11 cellular contexts compared by ENCODE assay signal in the genomic region with DNA sequence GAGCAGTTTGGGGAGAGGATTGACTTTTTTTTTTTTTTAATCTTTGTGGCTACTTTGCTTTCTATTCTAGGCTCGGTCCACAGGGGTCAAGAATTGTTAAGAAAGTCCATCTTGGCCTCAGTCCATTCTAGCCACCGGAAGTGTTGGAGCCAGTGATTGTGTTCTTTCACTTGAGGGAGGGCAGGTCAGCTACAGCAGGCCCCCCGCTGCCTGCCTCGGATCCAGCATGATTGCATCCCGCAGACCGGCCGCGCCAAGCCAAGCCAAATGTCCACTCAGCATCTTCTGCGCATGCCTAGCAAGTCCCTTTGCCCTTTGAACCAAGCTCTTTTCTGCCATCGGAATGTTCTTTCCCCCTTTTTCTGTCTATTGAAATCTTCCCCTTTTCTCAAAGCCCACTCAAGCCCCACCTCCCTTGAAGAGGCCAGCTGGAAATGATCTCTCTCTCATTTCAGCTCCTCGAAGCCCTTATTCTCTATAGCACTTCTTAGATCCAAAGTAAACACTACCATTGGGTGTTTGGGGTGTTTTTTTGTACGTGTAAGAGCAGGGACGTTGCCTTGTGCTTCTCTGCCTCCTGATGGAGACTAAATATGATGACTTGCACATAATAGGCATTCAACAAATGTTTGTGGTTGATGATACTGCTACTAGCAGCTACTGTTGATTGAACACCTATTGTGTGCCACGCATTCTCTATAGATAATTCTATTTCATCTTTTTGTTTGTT.
A peak's percentile ranks its signal among the peaks of the same experiment; 100 is the strongest.
DNase-seq lines count a peak whose midpoint lies in the region; TF ChIP-seq lines count a peak whose summit lies in the region.
"Had no signal": no experiment of that assay in that cellular context is flagged by ENCODE, and none has a peak within 500 bp of the region (broad histone marks: within the 10 kb centered on the region; RNA-seq: fewer than 3 reads in every experiment).

No MANE protein-coding gene starts in this region.

- peaks cover 0 to 8% (median 1%) of the 10 kb centered on the region in 3 donors for H3K27me3 Mint-ChIP-seq in immature natural killer cell (ENCODE audit: low read depth in 3 of 3)

- no peaks in the 10 kb centered on the region for H3K9me3 Mint-ChIP-seq in immature natural killer cell
- H3K9me3 Mint-ChIP-seq: activated T-cell treated with anti-CD3 and anti-CD28 coated beads, Interleukin-2, amount 50 U/mL, for 24 hours had no signal

- H3K79me2 ChIP-seq in osteoblast (ENCODE audit: insufficient read depth, low read length) (no peaks in the 10 kb centered on the region), PC-9 (ENCODE audit: low read depth) (no peaks in the 10 kb centered on the region)

- no peak overlapping the region for H3K27ac Mint-ChIP-seq in immature natural killer cell
- H3K27ac Mint-ChIP-seq: activated T-cell treated with anti-CD3 and anti-CD28 coated beads, Interleukin-2, amount 50 U/mL, for 24 hours had no signal

- no peaks in the 10 kb centered on the region for H3F3A ChIP-seq in PC-9 (ENCODE audit: insufficient read depth, low read depth)

- H3K4me2 ChIP-seq in osteoblast (ENCODE audit: insufficient read depth, low read length): peak overlapping the region; percentile 72
- H3K4me2 ChIP-seq in PC-9: no peak overlapping the region
- H3K4me2 ChIP-seq: KMS-11 had no signal

- peak overlapping the region in 1 of 5 donors; percentile 45 for H3K4me3 Mint-ChIP-seq in immature natural killer cell
- H3K4me3 Mint-ChIP-seq: activated T-cell treated with anti-CD3 and anti-CD28 coated beads, Interleukin-2, amount 50 U/mL, for 24 hours had no signal

- intact Hi-C loops in prostate gland (cut with DNase I): no loop called here
- intact Hi-C loops in PC-9 (cut with micrococcal nuclease; ENCODE audit: unreplicated experiment): no loop called here

- H4K20me1 ChIP-seq in osteoblast (ENCODE audit: insufficient read depth, low read length) (no peaks in the 10 kb centered on the region), PC-9 (ENCODE audit: insufficient read depth) (no peaks in the 10 kb centered on the region)

- no TSS peak for BruUV-seq in PC-9 (replicated peaks; lab: Mats Ljungman, UMichigan)

- TF ChIP-seq CTCF in fibroblast of mammary gland (conservative IDR thresholded peaks at IDR 0.05; ENCODE audit: control insufficient read depth, insufficient read depth, low read depth, low read length): no peak
- peak; percentile 11 for TF ChIP-seq CTCF in osteoblast (IDR thresholded peaks at IDR 0.05; ENCODE audit: extremely low read depth, low read depth, low read length)
- TF ChIP-seq CTCF in prostate gland (IDR thresholded peaks at IDR 0.05): no peak
- no peak for TF ChIP-seq CTCF in PC-9 (conservative IDR thresholded peaks at IDR 0.05)

- no peak overlapping the region for H3K4me3 ChIP-seq in fibroblast of mammary gland (ENCODE audit: control insufficient read depth, low read depth, low read length)
- H3K4me3 ChIP-seq in osteoblast (ENCODE audit: insufficient read depth, low read length): peak overlapping the region; percentile 52
- no peak overlapping the region for H3K4me3 ChIP-seq in effector memory CD4-positive, alpha-beta T cell (ENCODE audit: insufficient read depth, low read depth, low read length, poor library complexity, severe bottlenecking)
- no peak overlapping the region for H3K4me3 ChIP-seq in prostate gland
- no peak overlapping the region for H3K4me3 ChIP-seq in PC-9
- H3K4me3 ChIP-seq: pancreas had no signal

- H3K27me3 ChIP-seq in osteoblast (ENCODE audit: insufficient read depth, low read length) (peaks cover 6% of the 10 kb centered on the region), prostate gland (replicated peaks; ENCODE audit: insufficient read depth) (no peaks in the 10 kb centered on the region), PC-9 (ENCODE audit: insufficient read depth, low read depth) (no peaks in the 10 kb centered on the region)
- no peaks in the 10 kb centered on the region for H3K27me3 ChIP-seq in effector memory CD4-positive, alpha-beta T cell (replicated peaks; ENCODE audit: control insufficient read depth, insufficient read depth, low read length, poor library complexity, severe bottlenecking)

- H3K4me1 ChIP-seq in osteoblast (ENCODE audit: insufficient read depth, low read length) (peaks cover 6% of the 10 kb centered on the region), prostate gland (replicated peaks) (no peaks in the 10 kb centered on the region), PC-9 (replicated peaks; ENCODE audit: insufficient read depth) (no peaks in the 10 kb centered on the region)
- no peaks in the 10 kb centered on the region for H3K4me1 ChIP-seq in effector memory CD4-positive, alpha-beta T cell (ENCODE audit: control insufficient read depth, insufficient read depth, low read length, poor library complexity, severe bottlenecking)
- H3K4me1 ChIP-seq: pancreas had no signal

- DNase-seq in ELR (ENCODE audit: low read depth) (peak; percentile 13), NCI-H2227 (lab: John Stamatoyannopoulos, UW; ENCODE audit: unreplicated experiment) (peak; percentile 29), fibroblast of mammary gland (ENCODE audit: low read depth) (peak; percentile 18), osteoblast (ENCODE audit: insufficient read length, low spot score, missing footprints) (no peak), immature natural killer cell (no peak), prostate gland (ENCODE audit: low spot score) (no peak), PC-9 (no peak)
- no peak for DNase-seq in effector memory CD4-positive, alpha-beta T cell
- DNase-seq: activated T-cell treated with anti-CD3 and anti-CD28 coated beads, Interleukin-2, amount 50 U/mL, for 24 hours; pancreas had no signal

- peaks cover 8 to 13% of the 10 kb centered on the region in 2 donors for H3K4me1 Mint-ChIP-seq in immature natural killer cell

- POLR2A ChIA-PET in PC-9 (lab: Charles Lee; ENCODE audit: unreplicated experiment): no interaction called here

- no peaks in the 10 kb centered on the region for H3K36me3 ChIP-seq in osteoblast (ENCODE audit: insufficient read depth, low read length)
- H3K36me3 ChIP-seq in effector memory CD4-positive, alpha-beta T cell (ENCODE audit: control insufficient read depth, insufficient read depth, low read length): no peaks in the 10 kb centered on the region
- H3K36me3 ChIP-seq in prostate gland: no peaks in the 10 kb centered on the region
- no peaks in the 10 kb centered on the region for H3K36me3 ChIP-seq in PC-9 (ENCODE audit: low read depth)
- H3K36me3 ChIP-seq: pancreas had no signal

- H3K27ac ChIP-seq in osteoblast (ENCODE audit: low read depth, low read length): no peak overlapping the region
- no peak overlapping the region for H3K27ac ChIP-seq in effector memory CD4-positive, alpha-beta T cell (ENCODE audit: insufficient read depth, low read length, poor library complexity, severe bottlenecking)
- H3K27ac ChIP-seq in prostate gland: no peak overlapping the region
- H3K27ac ChIP-seq in PC-9: no peak overlapping the region
- H3K27ac ChIP-seq: KMS-11, pancreas had no signal

- H3K9me3 ChIP-seq in osteoblast (ENCODE audit: low read depth, low read length) (no peaks in the 10 kb centered on the region), prostate gland (no peaks in the 10 kb centered on the region), PC-9 (ENCODE audit: insufficient read depth, low read depth) (no peaks in the 10 kb centered on the region)
- H3K9me3 ChIP-seq in effector memory CD4-positive, alpha-beta T cell (ENCODE audit: control insufficient read depth, low read length): no peaks in the 10 kb centered on the region
- H3K9me3 ChIP-seq: pancreas had no signal

- H3K36me3 Mint-ChIP-seq in immature natural killer cell: no peaks in the 10 kb centered on the region

- WGBS in prostate gland: 35% methylated on average over 14 of the region's 14 CpGs

- CTCF ChIA-PET in PC-9 (lab: Charles Lee): no interaction called here

- TF ChIP-seq POLR2A in prostate gland (IDR thresholded peaks at IDR 0.05): no peak

- H2AFZ ChIP-seq in osteoblast (ENCODE audit: low read length) (peak overlapping the region; percentile 50), PC-9 (no peak overlapping the region)

- H3K9me2 ChIP-seq in PC-9 (ENCODE audit: insufficient read depth): no peaks in the 10 kb centered on the region

Comparison
In these comparisons a context has a peak if more than half of its experiments do, and no peak if none do; other contexts are left out.
1. DNase-seq: peak in ELR (single experiment), NCI-H2227 (single experiment) and fibroblast of mammary gland (single experiment); none in osteoblast (single experiment), immature natural killer cell (0 of 3), effector memory CD4-positive, alpha-beta T cell (0 of 3), prostate gland (single experiment) and PC-9 (0 of 2).